Comparison of ENCODE assay signal across 32 cellular contexts in the genomic region with DNA sequence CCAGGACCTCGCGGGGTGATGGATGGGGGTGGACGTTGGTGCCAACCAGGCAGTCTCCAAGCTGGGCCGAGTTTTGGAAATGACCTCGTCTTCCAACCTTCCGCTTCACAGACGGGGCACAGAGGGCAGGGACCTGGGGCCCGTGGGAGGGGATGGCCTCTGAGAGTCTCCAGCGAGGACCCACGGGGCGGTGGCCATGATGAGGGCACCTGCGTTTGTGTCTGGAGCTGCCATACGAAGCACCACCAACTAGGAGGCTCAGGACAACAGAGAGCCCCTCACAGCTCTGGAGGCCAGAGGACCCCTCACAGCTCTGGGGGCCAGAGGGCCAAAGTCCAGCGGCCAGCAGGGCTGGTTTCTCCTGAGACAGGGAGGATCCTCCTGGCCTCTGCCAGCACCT.
"Had no signal": no experiment of that assay in that cellular context is flagged by ENCODE, and none has a peak within 500 bp of the region (broad histone marks: within the 10 kb centered on the region; RNA-seq: fewer than 3 reads in every experiment).

No MANE protein-coding gene starts in this region.

- H3K4me3 Mint-ChIP-seq: activated CD4-positive, alpha-beta memory T cell treated with anti-CD3 and anti-CD28 coated beads for 36 hours; activated CD4-positive, alpha-beta T cell treated with anti-CD3 and anti-CD28 coated beads for 36 hours; activated CD8-positive, alpha-beta T cell treated with anti-CD3 and anti-CD28 coated beads for 36 hours; activated naive CD4-positive, alpha-beta T cell treated with anti-CD3 and anti-CD28 coated beads, Interleukin-2, amount 10 ng/mL, durations not matched to agents 7 days and 5 days; activated naive CD8-positive, alpha-beta T cell treated with anti-CD3 and anti-CD28 coated beads for 36 hours; activated T-cell treated with anti-CD3 and anti-CD28 coated beads, Interleukin-2, amount 50 U/mL, for 4 hours; activated T-cell treated with anti-CD3 and anti-CD28 coated beads, Interleukin-2, amount 50 U/mL, for 72 hours; activated T-helper 1 cell treated with anti-CD3 and anti-CD28 coated beads, Interleukin-12 subunit alpha, Interleukin-12 subunit beta, Interleukin-2, Interleukin-4 antibody, amounts not matched to agents 30 ng/mL and 10 ng/mL and 1 ng/mL, durations not matched to agents 14 hours and 24 hours and 36 hours; activated T-helper 17 cell treated with anti-CD3 and anti-CD28 coated beads, Interleukin-2, amount 50 U/mL, for 72 hours; brain; T-cell; T-helper 2 cell treated with Interferon-gamma antibody and Interleukin-4, amounts not matched to agents 5 μg/mL and 100 μg/mL, for 36 hours; WTC11 had no signal

- H3K4me3 ChIP-seq: adrenal gland had no signal

- DNase-seq: activated CD4-positive, alpha-beta memory T cell treated with anti-CD3 and anti-CD28 coated beads for 36 hours; activated CD4-positive, alpha-beta T cell treated with anti-CD3 and anti-CD28 coated beads for 1 hour; activated CD4-positive, alpha-beta T cell treated with anti-CD3 and anti-CD28 coated beads for 36 hours; activated CD4-positive, alpha-beta T cell treated with anti-CD3 and anti-CD28 coated beads for 48 hours; activated CD4-positive, alpha-beta T cell treated with anti-CD3 and anti-CD28 coated beads, Interleukin-2, amount 50 U/mL, for 1 hour; activated CD4-positive, alpha-beta T cell treated with anti-CD3 and anti-CD28 coated beads, Interleukin-2, amount 50 U/mL, for 4 hours; activated CD4-positive, CD25-positive, alpha-beta regulatory T cell; activated CD8-positive, alpha-beta memory T cell treated with anti-CD3 and anti-CD28 coated beads, Interleukin-2, amount 50 U/mL, for 4 hours; activated CD8-positive, alpha-beta T cell treated with anti-CD3 and anti-CD28 coated beads for 36 hours; activated effector memory CD4-positive, alpha-beta T cell treated with anti-CD3 and anti-CD28 coated beads, Interleukin-2, amount 50 U/mL, for 16 hours; activated gamma-delta T cell treated with Interleukin-2 at 50 U/mL for 16 hours; activated naive CD4-positive, alpha-beta T cell; activated naive CD4-positive, alpha-beta T cell treated with anti-CD3 and anti-CD28 coated beads, Interleukin-2, amount 10 ng/mL, durations not matched to agents 7 days and 5 days; activated naive CD8-positive, alpha-beta T cell treated with anti-CD3 and anti-CD28 coated beads for 36 hours; activated T-cell treated with anti-CD3 and anti-CD28 coated beads for 4 hours; activated T-cell treated with anti-CD3 and anti-CD28 coated beads, Interleukin-2, amount 50 U/mL, for 1 hour; activated T-cell treated with anti-CD3 and anti-CD28 coated beads, Interleukin-2, amount 50 U/mL, for 4 hours; activated T-cell treated with anti-CD3 and anti-CD28 coated beads, Interleukin-2, amount 50 U/mL, for 72 hours; adrenal gland; amniotic stem cell; aorta; central memory CD4-positive, alpha-beta T cell; T-cell; T-helper 2 cell; T-helper 9 cell; WERI-Rb-1 had no signal

- H3K36me3 ChIP-seq: adrenal gland, WERI-Rb-1 had no signal

- H3K27ac Mint-ChIP-seq: activated CD4-positive, alpha-beta memory T cell treated with anti-CD3 and anti-CD28 coated beads for 36 hours; activated CD4-positive, alpha-beta T cell treated with anti-CD3 and anti-CD28 coated beads for 36 hours; activated CD8-positive, alpha-beta T cell treated with anti-CD3 and anti-CD28 coated beads for 36 hours; activated naive CD4-positive, alpha-beta T cell treated with anti-CD3 and anti-CD28 coated beads, Interleukin-2, amount 10 ng/mL, durations not matched to agents 7 days and 5 days; activated naive CD8-positive, alpha-beta T cell treated with anti-CD3 and anti-CD28 coated beads for 36 hours; activated T-cell treated with anti-CD3 and anti-CD28 coated beads, Interleukin-2, amount 50 U/mL, for 72 hours; activated T-helper 1 cell treated with anti-CD3 and anti-CD28 coated beads, Interleukin-12 subunit alpha, Interleukin-12 subunit beta, Interleukin-2, Interleukin-4 antibody, amounts not matched to agents 30 ng/mL and 10 ng/mL and 1 ng/mL, durations not matched to agents 14 hours and 24 hours and 36 hours; activated T-helper 17 cell treated with anti-CD3 and anti-CD28 coated beads, Interleukin-2, amount 50 U/mL, for 72 hours; T-helper 2 cell treated with Interferon-gamma antibody and Interleukin-4, amounts not matched to agents 5 μg/mL and 100 μg/mL, for 36 hours; WTC11 had no signal

- H3K27me3 Mint-ChIP-seq: activated CD4-positive, alpha-beta memory T cell treated with anti-CD3 and anti-CD28 coated beads for 36 hours; activated CD8-positive, alpha-beta T cell treated with anti-CD3 and anti-CD28 coated beads for 36 hours had no signal

- H3K4me1 Mint-ChIP-seq: WTC11 had no signal

- H3K9me3 ChIP-seq: adrenal gland had no signal

- H3K27ac ChIP-seq: adrenal gland, WERI-Rb-1 had no signal

- H3K36me3 Mint-ChIP-seq: activated CD4-positive, alpha-beta memory T cell treated with anti-CD3 and anti-CD28 coated beads for 36 hours; activated naive CD4-positive, alpha-beta T cell treated with anti-CD3 and anti-CD28 coated beads, Interleukin-2, amount 10 ng/mL, durations not matched to agents 7 days and 5 days; activated naive CD4-positive, alpha-beta T cell treated with anti-CD3 and anti-CD28 coated beads, Interleukin-2, amount 50 U/mL, for 72 hours; activated naive CD8-positive, alpha-beta T cell treated with anti-CD3 and anti-CD28 coated beads for 36 hours; brain; T-cell; WTC11 had no signal

- H3K9me3 Mint-ChIP-seq: activated CD4-positive, alpha-beta memory T cell treated with anti-CD3 and anti-CD28 coated beads for 36 hours; activated CD8-positive, alpha-beta T cell treated with anti-CD3 and anti-CD28 coated beads for 36 hours; activated naive CD4-positive, alpha-beta T cell treated with anti-CD3 and anti-CD28 coated beads, Interleukin-2, amount 10 ng/mL, durations not matched to agents 7 days and 5 days; activated naive CD4-positive, alpha-beta T cell treated with anti-CD3 and anti-CD28 coated beads, Interleukin-2, amount 50 U/mL, for 72 hours; activated naive CD8-positive, alpha-beta T cell treated with anti-CD3 and anti-CD28 coated beads for 36 hours; activated T-cell treated with anti-CD3 and anti-CD28 coated beads, Interleukin-2, amount 50 U/mL, for 4 hours; activated T-cell treated with anti-CD3 and anti-CD28 coated beads, Interleukin-2, amount 50 U/mL, for 72 hours; activated T-helper 1 cell treated with anti-CD3 and anti-CD28 coated beads, Interleukin-12 subunit alpha, Interleukin-12 subunit beta, Interleukin-2, Interleukin-4 antibody, amounts not matched to agents 30 ng/mL and 10 ng/mL and 1 ng/mL, durations not matched to agents 14 hours and 24 hours and 36 hours; activated T-helper 17 cell treated with anti-CD3 and anti-CD28 coated beads, Interleukin-2, amount 50 U/mL, for 72 hours; brain; T-cell; T-helper 2 cell treated with Interferon-gamma antibody and Interleukin-4, amounts not matched to agents 5 μg/mL and 100 μg/mL, for 36 hours; WTC11 had no signal
